ENCODE assay signal across 23 cellular contexts in genomic region chr6:88933521-88933920, GRCh38.
"Had no signal": no experiment of that assay in that cellular context is flagged by ENCODE, and none has a peak within 500 bp of the region (broad histone marks: within the 10 kb centered on the region; RNA-seq: fewer than 3 reads in every experiment).

No MANE protein-coding gene starts in this region.

- H3K4me3 Mint-ChIP-seq: T-cell; T-helper 1 cell treated with Interleukin-12 subunit alpha and Interleukin-12 subunit beta and Interleukin-4 antibody, amounts not matched to agents 30 μg/mL and 1 μg/mL, for 36 hours had no signal

- H3K9me3 ChIP-seq: MG63 had no signal

- ATAC-seq: Panc1, PC-3, T-cell had no signal

- DNase-seq: Karpas-422, KG1, MG63, NCI-H1092, NCI-H1105 treated with DMSO at 0.1 percent for 48 hours, NCI-H1417 treated with DMSO at 0.1 percent for 48 hours, NCI-H146, NCI-H1694 treated with DMSO at 0.1 percent for 48 hours, NCI-H1930, NCI-H2081, NCI-H2107, NCI-H2227 treated with DMSO at 0.1 percent for 48 hours, NCI-H524 treated with DMSO at 0.1 percent for 48 hours, NCI-H69, NCI-H774, PC-3, SHP77, SJCRH30, SW 1271, T-cell had no signal

- H3K27me3 Mint-ChIP-seq: T-cell had no signal

- H3K27me3 ChIP-seq: MG63, SJCRH30 had no signal

- H3K4me1 ChIP-seq: SJCRH30 had no signal

- H3K27ac ChIP-seq: RWPE1, SJCRH30 had no signal

- H3K27ac Mint-ChIP-seq: T-cell; T-helper 1 cell treated with Interleukin-12 subunit alpha and Interleukin-12 subunit beta and Interleukin-4 antibody, amounts not matched to agents 30 μg/mL and 1 μg/mL, for 36 hours had no signal

- H3K4me3 ChIP-seq: MG63, SJCRH30 had no signal
